Comparison of ENCODE assay signal across 36 cellular contexts in genomic region chr7:107012691-107013090, GRCh38. TPM values are rescaled to one million over a fixed set of nuclear protein-coding genes. Genes with fewer than 3 reads are reported as not detected.
"Had no signal": no experiment of that assay in that cellular context is flagged by ENCODE, and none has a peak within 500 bp of the region (broad histone marks: within the 10 kb centered on the region; RNA-seq: fewer than 3 reads in every experiment).

No MANE protein-coding gene starts in this region.

- H3K27ac ChIP-seq: KMS-11 had no signal

- H3K27me3 ChIP-seq: MG63 had no signal

- H3K4me3 ChIP-seq: MG63 had no signal

- H3K9ac ChIP-seq: KMS-11 had no signal

- H3K9me3 ChIP-seq: MG63 had no signal

- H3K4me2 ChIP-seq: KMS-11 had no signal

- DNase-seq: Karpas-422, Kasumi-1, MG63, MM.1S, MV-4-11, NCI-H1048, NCI-H1092, NCI-H1092 treated with DMSO at 0.1 percent for 48 hours, NCI-H1105, NCI-H1105 treated with DMSO at 0.1 percent for 48 hours, NCI-H1417, NCI-H1417 treated with DMSO at 0.1 percent for 48 hours, NCI-H1436, NCI-H1436 treated with DMSO at 0.1 percent for 48 hours, NCI-H146, NCI-H1694, NCI-H1694 treated with DMSO at 0.1 percent for 48 hours, NCI-H187, NCI-H187 treated with DMSO at 0.1 percent for 48 hours, NCI-H1930, NCI-H2029, NCI-H2029 treated with DMSO at 0.1 percent for 48 hours, NCI-H2081, NCI-H2081 treated with DMSO at 0.1 percent for 48 hours, NCI-H2107, NCI-H2171, NCI-H2171 treated with DMSO at 0.1 percent for 48 hours, NCI-H2227 treated with DMSO at 0.1 percent for 48 hours, NCI-H226, NCI-H345, NCI-H446, NCI-H446 treated with DMSO at 0.1 percent for 48 hours, NCI-H510A, NCI-H510A treated with DMSO at 0.1 percent for 48 hours had no signal

- H3K36me3 ChIP-seq: MG63 had no signal

RNA-seq across cellular contexts. Expression of gene PRKAR2B, which starts 31.8 kb away (rescaled TPM):
- total RNA-seq: MCF 10A had no signal
